In genomic region chr16:30984669-30985400, GRCh38 we compare ENCODE assay signal across 9 cellular contexts. TPM values are rescaled to one million over a fixed set of nuclear protein-coding genes. Genes with fewer than 3 reads are reported as not detected.
DNase-seq lines count a peak whose midpoint lies in the region; ATAC-seq, FAIRE-seq and TF ChIP-seq lines count a peak whose summit lies in the region.
"Had no signal": no experiment of that assay in that cellular context is flagged by ENCODE, and none has a peak within 500 bp of the region (broad histone marks: within the 10 kb centered on the region; RNA-seq: fewer than 3 reads in every experiment).

Gene HSD3B7, plus strand, starts transcription at chr16:30985207. Its CDS starts 452 bp downstream, at chr16:30985659.

- dilution Hi-C loops in endothelial cell of umbilical vein (cut with MboI; ENCODE audit: extremely low pct_ligation_motif_present, low sequenced_read_pairs): no loop called here

- H3K4me1 ChIP-seq in endothelial cell of umbilical vein (ENCODE audit: control insufficient read depth, extremely low read depth, insufficient read depth, low read length): no peaks in the 10 kb centered on the region

- H2AFZ ChIP-seq in endothelial cell of umbilical vein (ENCODE audit: low read depth, low read length): peak within 1 kb of the TSS; percentile 43

- H3K4me3 Mint-ChIP-seq in activated CD8-positive, alpha-beta memory T cell treated with anti-CD3 and anti-CD28 coated beads, Interleukin-2, amount 10 ng/mL, durations not matched to agents 7 days and 5 days: peak within 1 kb of the TSS; percentile 32
- peak within 1 kb of the TSS; percentile 63 for H3K4me3 Mint-ChIP-seq in mesothelial cell of epicardium

- no peaks in the 10 kb centered on the region for H3K9me1 ChIP-seq in endothelial cell of umbilical vein (replicated peaks; ENCODE audit: control insufficient read depth, extremely low read depth, insufficient read depth, low read length)

- DNase-seq in DMS114 treated with DMSO at 0.1 percent for 48 hours (lab: John Stamatoyannopoulos, UW; ENCODE audit: unreplicated experiment) (peak; percentile 49), NOMO-1 treated with DMSO at 0.1 percent for 48 hours (lab: John Stamatoyannopoulos, UW; ENCODE audit: unreplicated experiment) (peak; percentile 70), endothelial cell of umbilical vein (ENCODE audit: low read depth, low spot score) (peak; percentile 69), mesothelial cell of epicardium (ENCODE audit: low spot score in 2 of 2, unreplicated experiment in 2 of 2) (peak; percentile 85 to 96)
- peak; percentile 88 for DNase-seq in activated CD8-positive, alpha-beta memory T cell treated with anti-CD3 and anti-CD28 coated beads, Interleukin-2, amount 10 ng/mL, durations not matched to agents 7 days and 5 days
- peak; percentile 48 to 57 for DNase-seq in stimulated activated CD8-positive, alpha-beta memory T cell treated with anti-CD3 and anti-CD28 coated beads, Interleukin-15, amount 100 ng/mL, for 4 hours (ENCODE audit: low read depth in 2 of 2)

- TF ChIP-seq POLR2A in endothelial cell of umbilical vein (IDR thresholded peaks at IDR 0.05; ENCODE audit: low read depth, low read length): no peak

- BruUV-seq in endothelial cell of umbilical vein (replicated peaks; lab: Mats Ljungman, UMichigan): no TSS peak

- no peak within 1 kb of the TSS for H3K4me2 ChIP-seq in endothelial cell of umbilical vein (ENCODE audit: insufficient read depth, low read length)

- H3K9me3 ChIP-seq in endothelial cell of umbilical vein (replicated peaks; ENCODE audit: control insufficient read depth, insufficient read depth, low read length): no peaks in the 10 kb centered on the region

- H3K79me2 ChIP-seq in endothelial cell of umbilical vein (ENCODE audit: control insufficient read depth, insufficient read depth, low read length): no peaks in the 10 kb centered on the region

- FAIRE-seq in endothelial cell of umbilical vein (lab: Jason Lieb, UNC): peak; percentile 89
- FAIRE-seq: islet of Langerhans had no signal

- H3K4me3 ChIP-seq in endothelial cell of umbilical vein (replicated peaks in 1 of 3; ENCODE audit: insufficient read depth in 1 of 3, low read depth in 1 of 3, low read length in 3 of 3): peak within 1 kb of the TSS in 1 of 3 experiments; percentile 19

- CTCF ChIA-PET in activated CD8-positive, alpha-beta memory T cell treated with anti-CD3 and anti-CD28 coated beads, Interleukin-2, amount 10 ng/mL, durations not matched to agents 7 days and 5 days (lab: Charles Lee): interaction anchor here (0.6 to 7.0 kb wide), 29 partner anchors 10 to 884 kb away, joined by 3 to 97 read pairs (median 4); partner anchors contain the start of genes KAT8, VKORC1, ZNF646 and ZNF668
- CTCF ChIA-PET in endothelial cell of umbilical vein (lab: Charles Lee): interaction anchor here (0.6 to 5.0 kb wide), 39 partner anchors 9 to 883 kb away, joined by 3 to 66 read pairs (median 5); partner anchors contain the start of genes KAT8, SETD1A, STX4 and VKORC1

- peak within 1 kb of the TSS; percentile 54 for H3K27ac Mint-ChIP-seq in activated CD8-positive, alpha-beta memory T cell treated with anti-CD3 and anti-CD28 coated beads, Interleukin-2, amount 10 ng/mL, durations not matched to agents 7 days and 5 days
- peak within 1 kb of the TSS; percentile 64 for H3K27ac Mint-ChIP-seq in mesothelial cell of epicardium

- ATAC-seq in HG03280 (IDR thresholded peaks at IDR 0.05; ENCODE audit: unreplicated experiment) (peak; percentile 50), GM21381 (IDR thresholded peaks at IDR 0.05; ENCODE audit: unreplicated experiment) (no peak)
- peak; percentile 89 for ATAC-seq in activated CD8-positive, alpha-beta memory T cell treated with anti-CD3 and anti-CD28 coated beads, Interleukin-2, amount 10 ng/mL, durations not matched to agents 7 days and 5 days

- peaks cover 6% of the 10 kb centered on the region for H3K36me3 Mint-ChIP-seq in activated CD8-positive, alpha-beta memory T cell treated with anti-CD3 and anti-CD28 coated beads, Interleukin-2, amount 10 ng/mL, durations not matched to agents 7 days and 5 days
- peaks cover 12% of the 10 kb centered on the region for H3K36me3 Mint-ChIP-seq in mesothelial cell of epicardium

- no peak within 1 kb of the TSS for H3K9ac ChIP-seq in endothelial cell of umbilical vein (replicated peaks; ENCODE audit: extremely low read depth, insufficient read depth, low read length)

- TF ChIP-seq CTCF in endothelial cell of umbilical vein (IDR thresholded peaks at IDR 0.05; ENCODE audit: extremely low read depth in 1 of 2, insufficient read depth in 1 of 2, low read depth in 1 of 2, low read length in 2 of 2) (peak; percentile 93 to 97), mesothelial cell of epicardium (IDR thresholded peaks at IDR 0.05; ENCODE audit: unreplicated experiment) (peak; percentile 97)

- H3K36me3 ChIP-seq in endothelial cell of umbilical vein (ENCODE audit: control insufficient read depth in 2 of 2, extremely low read depth in 1 of 2, insufficient read depth in 2 of 2, low read length in 2 of 2): peaks cover 4 to 16% of the 10 kb centered on the region in 2 experiments

- H3K4me1 Mint-ChIP-seq in activated CD8-positive, alpha-beta memory T cell treated with anti-CD3 and anti-CD28 coated beads, Interleukin-2, amount 10 ng/mL, durations not matched to agents 7 days and 5 days: peaks cover 15% of the 10 kb centered on the region
- H3K4me1 Mint-ChIP-seq in mesothelial cell of epicardium: peaks cover 5% of the 10 kb centered on the region

- no peaks in the 10 kb centered on the region for H3K27me3 Mint-ChIP-seq in activated CD8-positive, alpha-beta memory T cell treated with anti-CD3 and anti-CD28 coated beads, Interleukin-2, amount 10 ng/mL, durations not matched to agents 7 days and 5 days
- no peaks in the 10 kb centered on the region for H3K27me3 Mint-ChIP-seq in mesothelial cell of epicardium (ENCODE audit: low read depth)

- H4K20me1 ChIP-seq in endothelial cell of umbilical vein (replicated peaks; ENCODE audit: control insufficient read depth, extremely low read depth, insufficient read depth, low read length): no peaks in the 10 kb centered on the region

- intact Hi-C loops in endothelial cell of umbilical vein (cut with micrococcal nuclease): loop anchor here (1.0 to 10.0 kb wide), 7 partner anchors 89 to 883 kb away; partner anchors contain the start of genes ZNF646 and ZNF668

- no peak within 1 kb of the TSS for H3K27ac ChIP-seq in endothelial cell of umbilical vein (ENCODE audit: insufficient read depth, low read depth, low read length)

- POLR2A ChIA-PET in endothelial cell of umbilical vein (lab: Charles Lee): interaction anchor here (1.1 to 1.2 kb wide), 2 partner anchors 195 kb away, joined by 4 read pairs; partner anchors contain the start of gene FUS

- H3K9me3 Mint-ChIP-seq in activated CD8-positive, alpha-beta memory T cell treated with anti-CD3 and anti-CD28 coated beads, Interleukin-2, amount 10 ng/mL, durations not matched to agents 7 days and 5 days (ENCODE audit: low read depth): no peaks in the 10 kb centered on the region
- H3K9me3 Mint-ChIP-seq in mesothelial cell of epicardium: no peaks in the 10 kb centered on the region

- no peaks in the 10 kb centered on the region for H3K27me3 ChIP-seq in endothelial cell of umbilical vein (ENCODE audit: control insufficient read depth in 2 of 2, insufficient read depth in 2 of 2, low read length in 2 of 2)

TF ChIP-seq in endothelial cell of umbilical vein, 7 proteins besides CTCF, POLR2A, EP300 and RAD21:
- TF ChIP-seq JUN (IDR thresholded peaks at IDR 0.05; ENCODE audit: borderline replicate concordance, insufficient read depth, insufficient read length, low read depth) (no peak), POLR2AphosphoS5 (IDR thresholded peaks at IDR 0.05; ENCODE audit: insufficient read depth, low read depth, low read length) (peak; percentile 33), GATA2 (IDR thresholded peaks at IDR 0.05; ENCODE audit: insufficient read depth, insufficient read length, low read depth, low read length) (no peak), MYC (IDR thresholded peaks at IDR 0.05; ENCODE audit: low read depth, low read length) (no peak)
- TF ChIP-seq, protein P1, sequence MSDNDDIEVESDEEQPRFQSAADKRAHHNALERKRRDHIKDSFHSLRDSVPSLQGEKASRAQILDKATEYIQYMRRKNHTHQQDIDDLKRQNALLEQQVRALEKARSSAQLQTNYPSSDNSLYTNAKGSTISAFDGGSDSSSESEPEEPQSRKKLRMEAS (IDR thresholded peaks at IDR 0.05; ENCODE audit: insufficient read depth, insufficient read length): no peak

RNA-seq across cellular contexts. Expression of gene HSD3B7, which starts in this region (rescaled TPM):
- total RNA-seq in activated CD8-positive, alpha-beta memory T cell treated with anti-CD3 and anti-CD28 coated beads, Interleukin-2, amount 10 ng/mL, durations not matched to agents 7 days and 5 days: 1 to 10 TPM; 6.6 to 9.7 TPM
- total RNA-seq in endothelial cell of umbilical vein (2.9 and 3.5 TPM in 2 replicates), mesothelial cell of epicardium (3.5 to 4.0 TPM (median 3.6 TPM) in 3 replicates)
- polyA plus RNA-seq in endothelial cell of umbilical vein: 4.8 and 6.3 TPM in 2 replicates
- polyA plus RNA-seq in endothelial cell of umbilical vein (2011; cell fraction: cytosol; rRNA removed): 2.0 and 2.9 TPM in 2 replicates
- 2.9 and 4.8 TPM in 2 replicates for polyA plus RNA-seq in endothelial cell of umbilical vein (2011; cell fraction: nucleus; rRNA removed)
- polyA plus RNA-seq in endothelial cell of umbilical vein (2012): 1.5 and 3.0 TPM in 2 replicates
- 1.9 and 4.0 TPM in 2 replicates for polyA minus RNA-seq in endothelial cell of umbilical vein
- 5.8 TPM for polyA minus RNA-seq in endothelial cell of umbilical vein (2011; cell fraction: cytosol; rRNA and poly(A)+ RNA removed)
- polyA minus RNA-seq in endothelial cell of umbilical vein (2011; cell fraction: nucleus; rRNA and poly(A)+ RNA removed): 0.87 and 1.0 TPM in 2 replicates
